Comparison of ENCODE assay signal across 1 cellular context in the genomic region with DNA sequence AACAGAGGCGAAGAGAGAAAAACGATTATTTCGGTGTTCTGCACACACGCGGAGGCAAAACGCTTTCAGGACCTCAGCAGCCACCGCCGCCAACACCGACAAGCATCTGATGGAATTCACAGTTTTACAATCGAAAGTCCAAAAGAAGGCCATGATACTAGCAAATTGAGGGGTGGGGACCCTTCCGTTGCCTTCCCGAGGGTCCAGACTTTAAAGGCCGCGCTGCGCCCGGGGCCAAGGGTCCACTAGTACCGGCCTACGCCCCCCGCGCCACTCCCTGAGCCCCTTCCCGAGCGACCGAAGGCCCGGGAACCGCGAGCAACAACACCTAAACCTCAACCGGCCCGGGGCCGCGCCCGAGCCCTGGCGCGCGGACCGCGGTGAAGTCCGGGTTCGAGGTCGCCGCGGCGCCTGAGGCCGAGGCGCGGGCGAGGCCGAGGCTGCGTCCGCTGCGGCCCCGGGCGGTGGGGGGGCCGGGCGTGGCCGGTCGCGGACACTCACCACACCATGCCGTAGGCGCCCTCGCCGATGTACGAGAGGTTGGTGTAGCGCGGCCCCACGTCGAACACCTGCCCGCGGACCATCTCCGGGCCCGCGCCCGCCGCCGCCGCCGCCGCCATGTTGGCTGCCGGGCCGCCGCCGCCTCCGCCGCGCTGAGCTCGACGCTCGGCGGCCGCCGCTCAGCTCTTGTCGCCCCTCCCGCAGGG.
TF ChIP-seq lines count a peak whose summit lies in the region.

No MANE protein-coding gene starts in this region.

TF ChIP-seq in HepG2, 621 proteins besides CTCF, POLR2A, EP300 and RAD21 (continued from another document):
- TF ChIP-seq, protein P1, sequence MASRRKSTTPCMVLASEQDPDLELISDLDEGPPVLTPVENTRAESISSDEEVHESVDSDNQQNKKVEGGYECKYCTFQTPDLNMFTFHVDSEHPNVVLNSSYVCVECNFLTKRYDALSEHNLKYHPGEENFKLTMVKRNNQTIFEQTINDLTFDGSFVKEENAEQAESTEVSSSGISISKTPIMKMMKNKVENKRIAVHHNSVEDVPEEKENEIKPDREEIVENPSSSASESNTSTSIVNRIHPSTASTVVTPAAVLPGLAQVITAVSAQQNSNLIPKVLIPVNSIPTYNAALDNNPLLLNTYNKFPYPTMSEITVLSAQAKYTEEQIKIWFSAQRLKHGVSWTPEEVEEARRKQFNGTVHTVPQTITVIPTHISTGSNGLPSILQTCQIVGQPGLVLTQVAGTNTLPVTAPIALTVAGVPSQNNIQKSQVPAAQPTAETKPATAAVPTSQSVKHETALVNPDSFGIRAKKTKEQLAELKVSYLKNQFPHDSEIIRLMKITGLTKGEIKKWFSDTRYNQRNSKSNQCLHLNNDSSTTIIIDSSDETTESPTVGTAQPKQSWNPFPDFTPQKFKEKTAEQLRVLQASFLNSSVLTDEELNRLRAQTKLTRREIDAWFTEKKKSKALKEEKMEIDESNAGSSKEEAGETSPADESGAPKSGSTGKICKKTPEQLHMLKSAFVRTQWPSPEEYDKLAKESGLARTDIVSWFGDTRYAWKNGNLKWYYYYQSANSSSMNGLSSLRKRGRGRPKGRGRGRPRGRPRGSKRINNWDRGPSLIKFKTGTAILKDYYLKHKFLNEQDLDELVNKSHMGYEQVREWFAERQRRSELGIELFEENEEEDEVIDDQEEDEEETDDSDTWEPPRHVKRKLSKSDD (CRISPR knock-in tag; IDR thresholded peaks at IDR 0.05; ENCODE audit: low read depth), result 0 out of 2 replicates have a peak, but pooled peaks have one; percentile 34
- TF ChIP-seq JDP2 (CRISPR knock-in tag; IDR thresholded peaks at IDR 0.05; ENCODE audit: borderline replicate concordance) (no peak), ZFP36L1 (CRISPR knock-in tag; IDR thresholded peaks at IDR 0.05) (no peak), ZNF446 (CRISPR knock-in tag; IDR thresholded peaks at IDR 0.05) (0 out of 2 replicates have a peak, but pooled peaks have one; percentile 30), REPIN1 (CRISPR knock-in tag; IDR thresholded peaks at IDR 0.05; ENCODE audit: borderline replicate concordance, low read depth) (no peak), ZNF768 (CRISPR knock-in tag; IDR thresholded peaks at IDR 0.05) (no peak), ZNF543 (CRISPR knock-in tag; IDR thresholded peaks at IDR 0.05) (peak; percentile 32; the same call in 1 of the 2 replicates), ATRX (CRISPR knock-in tag; IDR thresholded peaks at IDR 0.05; ENCODE audit: borderline replicate concordance) (no peak), ZNF253 (CRISPR knock-in tag; IDR thresholded peaks at IDR 0.05; ENCODE audit: borderline replicate concordance) (0 out of 2 replicates have a peak, but pooled peaks have one; percentile 18), ZNF563 (CRISPR knock-in tag; IDR thresholded peaks at IDR 0.05) (peak; percentile 75), TP53 (CRISPR knock-in tag; conservative IDR thresholded peaks at IDR 0.05) (0 out of 2 replicates have a peak, but pooled peaks have one; percentile 37), CENPT (CRISPR knock-in tag; IDR thresholded peaks at IDR 0.05; ENCODE audit: low read depth) (0 out of 2 replicates have a peak, but pooled peaks have one; percentile 23), ZNF510 (CRISPR knock-in tag; IDR thresholded peaks at IDR 0.05; ENCODE audit: low read depth) (0 out of 2 replicates have a peak, but pooled peaks have one; percentile 16), ZNF660 (CRISPR knock-in tag; IDR thresholded peaks at IDR 0.05; ENCODE audit: borderline replicate concordance, low read depth) (no peak), HMGA1 (CRISPR knock-in tag; conservative IDR thresholded peaks at IDR 0.05) (no peak), ZNF790 (CRISPR knock-in tag; IDR thresholded peaks at IDR 0.05; ENCODE audit: borderline replicate concordance) (peak; percentile 30; the same call in 1 of the 2 replicates), NFRKB (IDR thresholded peaks at IDR 0.05) (no peak), IRF2 (CRISPR knock-in tag; IDR thresholded peaks at IDR 0.05) (no peak)
- TF ChIP-seq, protein P2, sequence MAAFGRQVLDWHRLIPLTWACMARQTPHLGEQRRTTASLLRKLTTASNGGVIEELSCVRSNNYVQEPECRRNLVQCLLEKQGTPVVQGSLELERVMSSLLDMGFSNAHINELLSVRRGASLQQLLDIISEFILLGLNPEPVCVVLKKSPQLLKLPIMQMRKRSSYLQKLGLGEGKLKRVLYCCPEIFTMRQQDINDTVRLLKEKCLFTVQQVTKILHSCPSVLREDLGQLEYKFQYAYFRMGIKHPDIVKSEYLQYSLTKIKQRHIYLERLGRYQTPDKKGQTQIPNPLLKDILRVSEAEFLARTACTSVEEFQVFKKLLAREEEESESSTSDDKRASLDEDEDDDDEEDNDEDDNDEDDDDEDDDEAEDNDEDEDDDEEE (CRISPR knock-in tag; IDR thresholded peaks at IDR 0.05), result 0 out of 2 replicates have a peak, but pooled peaks have one; percentile 12
- TF ChIP-seq, protein P3, sequence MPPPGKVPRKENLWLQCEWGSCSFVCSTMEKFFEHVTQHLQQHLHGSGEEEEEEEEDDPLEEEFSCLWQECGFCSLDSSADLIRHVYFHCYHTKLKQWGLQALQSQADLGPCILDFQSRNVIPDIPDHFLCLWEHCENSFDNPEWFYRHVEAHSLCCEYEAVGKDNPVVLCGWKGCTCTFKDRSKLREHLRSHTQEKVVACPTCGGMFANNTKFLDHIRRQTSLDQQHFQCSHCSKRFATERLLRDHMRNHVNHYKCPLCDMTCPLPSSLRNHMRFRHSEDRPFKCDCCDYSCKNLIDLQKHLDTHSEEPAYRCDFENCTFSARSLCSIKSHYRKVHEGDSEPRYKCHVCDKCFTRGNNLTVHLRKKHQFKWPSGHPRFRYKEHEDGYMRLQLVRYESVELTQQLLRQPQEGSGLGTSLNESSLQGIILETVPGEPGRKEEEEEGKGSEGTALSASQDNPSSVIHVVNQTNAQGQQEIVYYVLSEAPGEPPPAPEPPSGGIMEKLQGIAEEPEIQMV (CRISPR knock-in tag; IDR thresholded peaks at IDR 0.05; ENCODE audit: low read depth), result peak; percentile 94
- TF ChIP-seq, protein P4, sequence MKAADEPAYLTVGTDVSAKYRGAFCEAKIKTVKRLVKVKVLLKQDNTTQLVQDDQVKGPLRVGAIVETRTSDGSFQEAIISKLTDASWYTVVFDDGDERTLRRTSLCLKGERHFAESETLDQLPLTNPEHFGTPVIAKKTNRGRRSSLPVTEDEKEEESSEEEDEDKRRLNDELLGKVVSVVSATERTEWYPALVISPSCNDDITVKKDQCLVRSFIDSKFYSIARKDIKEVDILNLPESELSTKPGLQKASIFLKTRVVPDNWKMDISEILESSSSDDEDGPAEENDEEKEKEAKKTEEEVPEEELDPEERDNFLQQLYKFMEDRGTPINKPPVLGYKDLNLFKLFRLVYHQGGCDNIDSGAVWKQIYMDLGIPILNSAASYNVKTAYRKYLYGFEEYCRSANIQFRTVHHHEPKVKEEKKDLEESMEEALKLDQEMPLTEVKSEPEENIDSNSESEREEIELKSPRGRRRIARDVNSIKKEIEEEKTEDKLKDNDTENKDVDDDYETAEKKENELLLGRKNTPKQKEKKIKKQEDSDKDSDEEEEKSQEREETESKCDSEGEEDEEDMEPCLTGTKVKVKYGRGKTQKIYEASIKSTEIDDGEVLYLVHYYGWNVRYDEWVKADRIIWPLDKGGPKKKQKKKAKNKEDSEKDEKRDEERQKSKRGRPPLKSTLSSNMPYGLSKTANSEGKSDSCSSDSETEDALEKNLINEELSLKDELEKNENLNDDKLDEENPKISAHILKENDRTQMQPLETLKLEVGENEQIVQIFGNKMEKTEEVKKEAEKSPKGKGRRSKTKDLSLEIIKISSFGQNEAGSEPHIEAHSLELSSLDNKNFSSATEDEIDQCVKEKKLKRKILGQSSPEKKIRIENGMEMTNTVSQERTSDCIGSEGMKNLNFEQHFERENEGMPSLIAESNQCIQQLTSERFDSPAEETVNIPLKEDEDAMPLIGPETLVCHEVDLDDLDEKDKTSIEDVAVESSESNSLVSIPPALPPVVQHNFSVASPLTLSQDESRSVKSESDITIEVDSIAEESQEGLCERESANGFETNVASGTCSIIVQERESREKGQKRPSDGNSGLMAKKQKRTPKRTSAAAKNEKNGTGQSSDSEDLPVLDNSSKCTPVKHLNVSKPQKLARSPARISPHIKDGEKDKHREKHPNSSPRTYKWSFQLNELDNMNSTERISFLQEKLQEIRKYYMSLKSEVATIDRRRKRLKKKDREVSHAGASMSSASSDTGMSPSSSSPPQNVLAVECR (CRISPR knock-in tag; IDR thresholded peaks at IDR 0.05; ENCODE audit: borderline replicate concordance), result no peak
- TF ChIP-seq, protein P5, sequence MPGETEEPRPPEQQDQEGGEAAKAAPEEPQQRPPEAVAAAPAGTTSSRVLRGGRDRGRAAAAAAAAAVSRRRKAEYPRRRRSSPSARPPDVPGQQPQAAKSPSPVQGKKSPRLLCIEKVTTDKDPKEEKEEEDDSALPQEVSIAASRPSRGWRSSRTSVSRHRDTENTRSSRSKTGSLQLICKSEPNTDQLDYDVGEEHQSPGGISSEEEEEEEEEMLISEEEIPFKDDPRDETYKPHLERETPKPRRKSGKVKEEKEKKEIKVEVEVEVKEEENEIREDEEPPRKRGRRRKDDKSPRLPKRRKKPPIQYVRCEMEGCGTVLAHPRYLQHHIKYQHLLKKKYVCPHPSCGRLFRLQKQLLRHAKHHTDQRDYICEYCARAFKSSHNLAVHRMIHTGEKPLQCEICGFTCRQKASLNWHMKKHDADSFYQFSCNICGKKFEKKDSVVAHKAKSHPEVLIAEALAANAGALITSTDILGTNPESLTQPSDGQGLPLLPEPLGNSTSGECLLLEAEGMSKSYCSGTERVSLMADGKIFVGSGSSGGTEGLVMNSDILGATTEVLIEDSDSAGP (CRISPR knock-in tag; IDR thresholded peaks at IDR 0.05; ENCODE audit: borderline replicate concordance), result no peak
- TF ChIP-seq, protein P6, sequence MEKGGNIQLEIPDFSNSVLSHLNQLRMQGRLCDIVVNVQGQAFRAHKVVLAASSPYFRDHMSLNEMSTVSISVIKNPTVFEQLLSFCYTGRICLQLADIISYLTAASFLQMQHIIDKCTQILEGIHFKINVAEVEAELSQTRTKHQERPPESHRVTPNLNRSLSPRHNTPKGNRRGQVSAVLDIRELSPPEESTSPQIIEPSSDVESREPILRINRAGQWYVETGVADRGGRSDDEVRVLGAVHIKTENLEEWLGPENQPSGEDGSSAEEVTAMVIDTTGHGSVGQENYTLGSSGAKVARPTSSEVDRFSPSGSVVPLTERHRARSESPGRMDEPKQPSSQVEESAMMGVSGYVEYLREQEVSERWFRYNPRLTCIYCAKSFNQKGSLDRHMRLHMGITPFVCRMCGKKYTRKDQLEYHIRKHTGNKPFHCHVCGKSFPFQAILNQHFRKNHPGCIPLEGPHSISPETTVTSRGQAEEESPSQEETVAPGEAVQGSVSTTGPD (CRISPR knock-in tag; IDR thresholded peaks at IDR 0.05), result no peak
- TF ChIP-seq, protein P7, sequence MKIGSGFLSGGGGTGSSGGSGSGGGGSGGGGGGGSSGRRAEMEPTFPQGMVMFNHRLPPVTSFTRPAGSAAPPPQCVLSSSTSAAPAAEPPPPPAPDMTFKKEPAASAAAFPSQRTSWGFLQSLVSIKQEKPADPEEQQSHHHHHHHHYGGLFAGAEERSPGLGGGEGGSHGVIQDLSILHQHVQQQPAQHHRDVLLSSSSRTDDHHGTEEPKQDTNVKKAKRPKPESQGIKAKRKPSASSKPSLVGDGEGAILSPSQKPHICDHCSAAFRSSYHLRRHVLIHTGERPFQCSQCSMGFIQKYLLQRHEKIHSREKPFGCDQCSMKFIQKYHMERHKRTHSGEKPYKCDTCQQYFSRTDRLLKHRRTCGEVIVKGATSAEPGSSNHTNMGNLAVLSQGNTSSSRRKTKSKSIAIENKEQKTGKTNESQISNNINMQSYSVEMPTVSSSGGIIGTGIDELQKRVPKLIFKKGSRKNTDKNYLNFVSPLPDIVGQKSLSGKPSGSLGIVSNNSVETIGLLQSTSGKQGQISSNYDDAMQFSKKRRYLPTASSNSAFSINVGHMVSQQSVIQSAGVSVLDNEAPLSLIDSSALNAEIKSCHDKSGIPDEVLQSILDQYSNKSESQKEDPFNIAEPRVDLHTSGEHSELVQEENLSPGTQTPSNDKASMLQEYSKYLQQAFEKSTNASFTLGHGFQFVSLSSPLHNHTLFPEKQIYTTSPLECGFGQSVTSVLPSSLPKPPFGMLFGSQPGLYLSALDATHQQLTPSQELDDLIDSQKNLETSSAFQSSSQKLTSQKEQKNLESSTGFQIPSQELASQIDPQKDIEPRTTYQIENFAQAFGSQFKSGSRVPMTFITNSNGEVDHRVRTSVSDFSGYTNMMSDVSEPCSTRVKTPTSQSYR (CRISPR knock-in tag; IDR thresholded peaks at IDR 0.05; ENCODE audit: borderline replicate concordance), result no peak
- TF ChIP-seq, protein P8, sequence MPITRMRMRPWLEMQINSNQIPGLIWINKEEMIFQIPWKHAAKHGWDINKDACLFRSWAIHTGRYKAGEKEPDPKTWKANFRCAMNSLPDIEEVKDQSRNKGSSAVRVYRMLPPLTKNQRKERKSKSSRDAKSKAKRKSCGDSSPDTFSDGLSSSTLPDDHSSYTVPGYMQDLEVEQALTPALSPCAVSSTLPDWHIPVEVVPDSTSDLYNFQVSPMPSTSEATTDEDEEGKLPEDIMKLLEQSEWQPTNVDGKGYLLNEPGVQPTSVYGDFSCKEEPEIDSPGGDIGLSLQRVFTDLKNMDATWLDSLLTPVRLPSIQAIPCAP (CRISPR knock-in tag; IDR thresholded peaks at IDR 0.05; ENCODE audit: low read depth), result no peak
- TF ChIP-seq, protein P9, sequence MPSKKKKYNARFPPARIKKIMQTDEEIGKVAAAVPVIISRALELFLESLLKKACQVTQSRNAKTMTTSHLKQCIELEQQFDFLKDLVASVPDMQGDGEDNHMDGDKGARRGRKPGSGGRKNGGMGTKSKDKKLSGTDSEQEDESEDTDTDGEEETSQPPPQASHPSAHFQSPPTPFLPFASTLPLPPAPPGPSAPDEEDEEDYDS (CRISPR knock-in tag; IDR thresholded peaks at IDR 0.05), result no peak
- TF ChIP-seq, protein P10, sequence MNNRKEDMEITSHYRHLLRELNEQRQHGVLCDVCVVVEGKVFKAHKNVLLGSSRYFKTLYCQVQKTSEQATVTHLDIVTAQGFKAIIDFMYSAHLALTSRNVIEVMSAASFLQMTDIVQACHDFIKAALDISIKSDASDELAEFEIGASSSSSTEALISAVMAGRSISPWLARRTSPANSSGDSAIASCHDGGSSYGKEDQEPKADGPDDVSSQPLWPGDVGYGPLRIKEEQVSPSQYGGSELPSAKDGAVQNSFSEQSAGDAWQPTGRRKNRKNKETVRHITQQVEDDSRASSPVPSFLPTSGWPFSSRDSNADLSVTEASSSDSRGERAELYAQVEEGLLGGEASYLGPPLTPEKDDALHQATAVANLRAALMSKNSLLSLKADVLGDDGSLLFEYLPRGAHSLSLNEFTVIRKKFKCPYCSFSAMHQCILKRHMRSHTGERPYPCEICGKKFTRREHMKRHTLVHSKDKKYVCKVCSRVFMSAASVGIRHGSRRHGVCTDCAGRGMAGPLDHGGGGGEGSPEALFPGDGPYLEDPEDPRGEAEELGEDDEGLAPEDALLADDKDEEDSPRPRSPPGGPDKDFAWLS (CRISPR knock-in tag; IDR thresholded peaks at IDR 0.05; ENCODE audit: borderline replicate concordance), result no peak
- TF ChIP-seq, protein P11, sequence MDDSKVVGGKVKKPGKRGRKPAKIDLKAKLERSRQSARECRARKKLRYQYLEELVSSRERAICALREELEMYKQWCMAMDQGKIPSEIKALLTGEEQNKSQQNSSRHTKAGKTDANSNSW (CRISPR knock-in tag; IDR thresholded peaks at IDR 0.05; ENCODE audit: borderline replicate concordance), result 0 out of 2 replicates have a peak, but pooled peaks have one; percentile 6
